ENCODE assay signal across 2 cellular contexts in genomic region chr20:14334306-14334930, GRCh38.
TF ChIP-seq lines count a peak whose summit lies in the region.

No MANE protein-coding gene starts in this region.

TF ChIP-seq in IMR-90, 13 proteins besides CTCF, POLR2A, EP300 and RAD21:
- TF ChIP-seq SMC3 (IDR thresholded peaks at IDR 0.05; ENCODE audit: low read depth, low read length) (peak; percentile 29; the same call in 1 of the 2 replicates), MAFK (IDR thresholded peaks at IDR 0.05; ENCODE audit: low read depth, low read length) (no peak)

TF ChIP-seq in SK-N-SH, 30 proteins besides CTCF, POLR2A, EP300 and RAD21:
- 0 out of 2 replicates have a peak, but pooled peaks have one; percentile 13 for TF ChIP-seq RFX5 (IDR thresholded peaks at IDR 0.05; ENCODE audit: low read length)
- no peak for TF ChIP-seq RXRA (IDR thresholded peaks at IDR 0.05; ENCODE audit: borderline replicate concordance, low read depth)
- peak; percentile 69 for TF ChIP-seq SMC3 (IDR thresholded peaks at IDR 0.05; ENCODE audit: low read depth, low read length)
